Comparison of ENCODE assay signal across 14 cellular contexts in the genomic region with DNA sequence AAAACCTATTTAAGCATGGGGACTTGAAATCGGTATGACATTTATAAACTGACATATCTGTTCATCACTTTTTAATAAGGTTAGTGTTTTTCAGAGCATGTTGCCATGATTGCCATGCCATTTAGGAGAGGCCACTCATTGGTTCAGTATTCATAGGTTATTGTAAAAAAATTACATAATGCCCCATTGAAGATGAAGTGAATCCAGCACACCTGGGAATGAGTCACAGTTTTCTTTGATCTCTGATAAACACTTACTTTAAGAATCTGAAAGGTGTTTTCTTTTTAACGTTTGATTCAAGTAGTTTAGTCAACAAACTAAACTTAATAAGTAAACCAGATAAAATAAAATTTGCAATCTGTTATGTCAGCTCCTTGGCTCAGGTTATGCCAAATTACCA.
"Had no signal": no experiment of that assay in that cellular context is flagged by ENCODE, and none has a peak within 500 bp of the region (broad histone marks: within the 10 kb centered on the region; RNA-seq: fewer than 3 reads in every experiment).

No MANE protein-coding gene starts in this region.

- H3K4me3 ChIP-seq: gastroesophageal sphincter, heart right ventricle, tibial artery had no signal

- H3K36me3 ChIP-seq: gastroesophageal sphincter, heart right ventricle, tibial artery, WERI-Rb-1 had no signal

- H3K4me1 ChIP-seq: gastroesophageal sphincter, heart right ventricle, tibial artery had no signal

- ATAC-seq: activated T-helper 17 cell treated with anti-CD3 and anti-CD28 coated beads, Interleukin-2, amount 50 U/mL, for 72 hours; gastroesophageal sphincter; heart right ventricle; left colon; naive thymus-derived CD8-positive, alpha-beta T cell; T-helper 17 cell had no signal

- DNase-seq: activated CD4-positive, alpha-beta T cell treated with anti-CD3 and anti-CD28 coated beads, Interleukin-2, amount 50 U/mL, for 48 hours; activated naive CD4-positive, alpha-beta T cell treated with Interleukin-2 at 50 U/mL for 16 hours; aorta; heart right ventricle; left colon; naive thymus-derived CD8-positive, alpha-beta T cell; posterior cingulate gyrus; stimulated activated CD4-positive, alpha-beta T cell treated with anti-CD3 and anti-CD28 coated beads, Interleukin-4, amount 100 ng/mL, for 24 hours; stimulated activated naive CD4-positive, alpha-beta T cell; T-helper 17 cell; tibial artery; WERI-Rb-1 had no signal

- H3K9me3 ChIP-seq: gastroesophageal sphincter, heart right ventricle, tibial artery had no signal

- H3K27me3 ChIP-seq: gastroesophageal sphincter, heart right ventricle, tibial artery had no signal

- H3K27ac ChIP-seq: gastroesophageal sphincter, heart right ventricle, tibial artery, WERI-Rb-1 had no signal
